In genomic region chr5:107469485-107469884, GRCh38 we compare ENCODE assay signal across 12 cellular contexts.
DNase-seq lines count a peak whose midpoint lies in the region; ATAC-seq and TF ChIP-seq lines count a peak whose summit lies in the region.
"Had no signal": no experiment of that assay in that cellular context is flagged by ENCODE, and none has a peak within 500 bp of the region (broad histone marks: within the 10 kb centered on the region; RNA-seq: fewer than 3 reads in every experiment).

No MANE protein-coding gene starts in this region.

- H3K27me3 Mint-ChIP-seq in mesothelial cell of epicardium (ENCODE audit: low read depth), result no peaks in the 10 kb centered on the region
- H3K27me3 Mint-ChIP-seq: stimulated activated naive CD8-positive, alpha-beta T cell treated with anti-CD3 and anti-CD28 coated beads, Interleukin-15, Interleukin-2, amounts not matched to agents 100 ng/mL and 50 ng/mL, for 24 hours had no signal

- H3K4me3 Mint-ChIP-seq in mesothelial cell of epicardium, result no peak overlapping the region
- H3K4me3 Mint-ChIP-seq: activated naive CD4-positive, alpha-beta T cell treated with anti-CD3 and anti-CD28 coated beads, Interleukin-2, amount 50 U/mL, for 24 hours; stimulated activated naive CD8-positive, alpha-beta T cell treated with anti-CD3 and anti-CD28 coated beads, Interleukin-15, Interleukin-2, amounts not matched to agents 100 ng/mL and 50 ng/mL, for 24 hours had no signal

- WGBS in mammary epithelial cell (ENCODE audit: low coverage, missing lambda C conversion rate), result 5% methylated on average over 2 of the region's 2 CpGs

- H3K4me2 ChIP-seq in BLaER1 treated with 17β-estradiol and CSF1 and Interleukin-3, amounts not matched to agents 10 nM and 100 nM, result peak overlapping the region; percentile 36 to 75 (median 63)
- peak overlapping the region; percentile 71 for H3K4me2 ChIP-seq in mammary epithelial cell (ENCODE audit: insufficient read depth, low read depth, low read length)

- H3K9ac ChIP-seq in BLaER1 treated with 17β-estradiol and CSF1 and Interleukin-3, amounts not matched to agents 10 nM and 100 nM, result peak overlapping the region in 2 of 11 experiments; percentile 10 to 17; a peak in 3 of 22 replicates
- peak overlapping the region; percentile 44 for H3K9ac ChIP-seq in mammary epithelial cell (ENCODE audit: insufficient read depth, low read length)

- H3K79me2 ChIP-seq in mammary epithelial cell (ENCODE audit: insufficient read depth, low read length), result peaks cover 42% of the 10 kb centered on the region

- no peaks in the 10 kb centered on the region for H3K9me3 Mint-ChIP-seq in mesothelial cell of epicardium
- H3K9me3 Mint-ChIP-seq: stimulated activated naive CD8-positive, alpha-beta T cell treated with anti-CD3 and anti-CD28 coated beads, Interleukin-15, Interleukin-2, amounts not matched to agents 100 ng/mL and 50 ng/mL, for 24 hours had no signal

- H2AFZ ChIP-seq in mammary epithelial cell (ENCODE audit: low read depth, low read length), result no peak overlapping the region

- no peaks in the 10 kb centered on the region for H3K36me3 Mint-ChIP-seq in mesothelial cell of epicardium
- H3K36me3 Mint-ChIP-seq: activated naive CD4-positive, alpha-beta T cell treated with anti-CD3 and anti-CD28 coated beads, Interleukin-2, amount 50 U/mL, for 24 hours had no signal

- no peaks in the 10 kb centered on the region for H3K27me3 ChIP-seq in BLaER1 treated with 17β-estradiol and CSF1 and Interleukin-3, amounts not matched to agents 10 nM and 100 nM
- H3K27me3 ChIP-seq in mammary epithelial cell (ENCODE audit: insufficient read depth, low read length), result no peaks in the 10 kb centered on the region

- no peaks in the 10 kb centered on the region for H4K20me1 ChIP-seq in BLaER1 treated with 17β-estradiol and CSF1 and Interleukin-3, amounts not matched to agents 10 nM and 100 nM
- H4K20me1 ChIP-seq in mammary epithelial cell (ENCODE audit: insufficient read depth, low read length), result no peaks in the 10 kb centered on the region

- H3K4me3 ChIP-seq in BLaER1 treated with 17β-estradiol and CSF1 and Interleukin-3, amounts not matched to agents 10 nM and 100 nM, result no peak overlapping the region
- H3K4me3 ChIP-seq in mammary epithelial cell (replicated peaks in 1 of 3; ENCODE audit: insufficient read depth in 1 of 3, low read depth in 2 of 3, low read length in 3 of 3), result no peak overlapping the region
- H3K4me3 ChIP-seq: SK-N-MC had no signal

- dilution Hi-C loops in mammary epithelial cell (cut with HindIII; ENCODE audit: low sequenced_read_pairs), result loop anchor here (5.0 to 25.0 kb wide), 3 partner anchors 82 to 193 kb away; partner anchors contain the start of gene EFNA5

- in situ Hi-C loops in mammary epithelial cell (cut with MboI; ENCODE audit: low sequenced_read_pairs in 2 of 2), result loop anchor here in 1 of 2 donors (5.0 to 25.0 kb wide), 2 partner anchors 98 to 193 kb away; partner anchors contain the start of gene EFNA5

- peak overlapping the region in 5 of 11 experiments; percentile 7 to 75 (median 55); a peak in 10 of 22 replicates for H3K27ac ChIP-seq in BLaER1 treated with 17β-estradiol and CSF1 and Interleukin-3, amounts not matched to agents 10 nM and 100 nM
- peak overlapping the region; percentile 89 for H3K27ac ChIP-seq in mammary epithelial cell (ENCODE audit: insufficient read depth, low read depth, low read length)
- H3K27ac ChIP-seq: SK-N-MC had no signal

- peaks cover 10 to 28% (median 15%) of the 10 kb centered on the region in 10 experiments for H3K4me1 ChIP-seq in BLaER1 treated with 17β-estradiol and CSF1 and Interleukin-3, amounts not matched to agents 10 nM and 100 nM
- peaks cover 62% of the 10 kb centered on the region for H3K4me1 ChIP-seq in mammary epithelial cell (ENCODE audit: insufficient read depth, low read length)

- DNase-seq in M059J (ENCODE audit: low read depth) (peak; percentile 95), mammary epithelial cell (peak; percentile 93), mesothelial cell of epicardium (ENCODE audit: low spot score in 2 of 2, unreplicated experiment in 2 of 2) (no peak), superior temporal gyrus (ENCODE audit: extremely low spot score) (no peak), epidermal melanocyte (ENCODE audit: insufficient read length, low spot score) (no peak)
- DNase-seq: midbrain had no signal

- H3K9me3 ChIP-seq in BLaER1 treated with 17β-estradiol and CSF1 and Interleukin-3, amounts not matched to agents 10 nM and 100 nM (replicated peaks in 1 of 11), result no peaks in the 10 kb centered on the region
- H3K9me3 ChIP-seq in mammary epithelial cell (replicated peaks; ENCODE audit: insufficient read depth, low read length), result no peaks in the 10 kb centered on the region

- no peak for TF ChIP-seq CTCF in mammary epithelial cell (conservative IDR thresholded peaks at IDR 0.05 in 1 of 2, IDR thresholded peaks at IDR 0.05 in 1 of 2; ENCODE audit: extremely low read depth in 1 of 2, insufficient read depth in 1 of 2, low read depth in 1 of 2, low read length in 2 of 2)
- no peak for TF ChIP-seq CTCF in mesothelial cell of epicardium (IDR thresholded peaks at IDR 0.05; ENCODE audit: unreplicated experiment)

- H3K36me3 ChIP-seq in BLaER1 treated with 17β-estradiol and CSF1 and Interleukin-3, amounts not matched to agents 10 nM and 100 nM, result no peaks in the 10 kb centered on the region
- H3K36me3 ChIP-seq in mammary epithelial cell (ENCODE audit: insufficient read depth, low read length), result no peaks in the 10 kb centered on the region

- ATAC-seq in GM21825 (IDR thresholded peaks at IDR 0.05; ENCODE audit: unreplicated experiment), result no peak
- no peak for ATAC-seq in HG03025 (IDR thresholded peaks at IDR 0.05; ENCODE audit: low FRiP score, unreplicated experiment)

- H3K27ac Mint-ChIP-seq in mesothelial cell of epicardium, result peak overlapping the region; percentile 49
- H3K27ac Mint-ChIP-seq: activated naive CD4-positive, alpha-beta T cell treated with anti-CD3 and anti-CD28 coated beads, Interleukin-2, amount 50 U/mL, for 24 hours; stimulated activated naive CD8-positive, alpha-beta T cell treated with anti-CD3 and anti-CD28 coated beads, Interleukin-15, Interleukin-2, amounts not matched to agents 100 ng/mL and 50 ng/mL, for 24 hours had no signal

- CTCF ChIA-PET in mammary epithelial cell (lab: Charles Lee; ENCODE audit: low non-redundant PET), result no interaction called here

- BruUV-seq in mammary epithelial cell (replicated peaks; lab: Mats Ljungman, UMichigan), result no TSS peak

- intact Hi-C loops in mammary epithelial cell (cut with micrococcal nuclease), result loop anchor here (2.0 to 5.0 kb wide), 4 partner anchors 45 to 88 kb away; no protein-coding TSS in a partner anchor

- H3K4me1 Mint-ChIP-seq in mesothelial cell of epicardium, result peaks cover 60% of the 10 kb centered on the region
- H3K4me1 Mint-ChIP-seq: activated naive CD4-positive, alpha-beta T cell treated with anti-CD3 and anti-CD28 coated beads, Interleukin-2, amount 50 U/mL, for 24 hours had no signal

Comparison
In these comparisons a context has a peak if more than half of its experiments do, and no peak if none do; other contexts are left out.
1. DNase-seq: peak in M059J (single experiment) and mammary epithelial cell (single experiment); none in mesothelial cell of epicardium (0 of 2), superior temporal gyrus (single experiment) and epidermal melanocyte (single experiment).